ENCODE assay signal across 3 cellular contexts in the genomic region with DNA sequence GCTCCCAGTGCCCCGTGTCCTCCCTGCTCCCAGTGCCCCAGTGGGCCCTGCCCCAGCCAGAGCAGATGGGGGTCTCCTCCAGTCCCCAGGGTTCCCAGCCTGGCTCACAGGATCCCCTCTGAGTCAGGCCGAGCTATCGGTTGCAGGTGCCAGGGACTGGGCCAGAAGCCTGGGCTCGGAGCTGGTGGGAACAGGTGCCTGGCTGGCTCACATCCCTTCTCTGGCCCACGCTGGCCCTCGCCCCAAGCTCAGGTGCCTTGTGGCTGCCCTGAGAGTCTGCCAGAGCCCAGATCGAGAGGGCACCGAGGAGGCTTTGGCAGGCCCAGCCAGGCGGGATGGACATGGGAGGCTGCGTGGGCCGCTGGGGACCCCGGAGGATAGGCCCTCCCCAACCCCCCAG.
TF ChIP-seq lines count a peak whose summit lies in the region.

No MANE protein-coding gene starts in this region.

TF ChIP-seq in A549, 52 proteins besides CTCF, POLR2A, EP300 and RAD21:
- TF ChIP-seq HEYL (CRISPR knock-in tag; IDR thresholded peaks at IDR 0.05) (no peak), EHF (CRISPR knock-in tag; IDR thresholded peaks at IDR 0.05) (no peak), CBX2 (IDR thresholded peaks at IDR 0.05; ENCODE audit: borderline replicate concordance, low read depth) (no peak), CHD2 (IDR thresholded peaks at IDR 0.05; ENCODE audit: low read length, partially characterized antibody) (no peak), CEBPB (IDR thresholded peaks at IDR 0.05) (no peak), HDAC2 (IDR thresholded peaks at IDR 0.05) (no peak), PHF8 (IDR thresholded peaks at IDR 0.05; ENCODE audit: borderline replicate concordance, low read depth) (no peak), RARB (CRISPR knock-in tag; IDR thresholded peaks at IDR 0.05) (no peak), HOXB5 (CRISPR knock-in tag; IDR thresholded peaks at IDR 0.05) (no peak), MAFK (IDR thresholded peaks at IDR 0.05; ENCODE audit: partially characterized antibody) (no peak), GATA3 (IDR thresholded peaks at IDR 0.05; ENCODE audit: borderline replicate concordance) (no peak), BHLHE40 (IDR thresholded peaks at IDR 0.05; ENCODE audit: low read depth, low read length) (no peak)
- TF ChIP-seq, protein P1, sequence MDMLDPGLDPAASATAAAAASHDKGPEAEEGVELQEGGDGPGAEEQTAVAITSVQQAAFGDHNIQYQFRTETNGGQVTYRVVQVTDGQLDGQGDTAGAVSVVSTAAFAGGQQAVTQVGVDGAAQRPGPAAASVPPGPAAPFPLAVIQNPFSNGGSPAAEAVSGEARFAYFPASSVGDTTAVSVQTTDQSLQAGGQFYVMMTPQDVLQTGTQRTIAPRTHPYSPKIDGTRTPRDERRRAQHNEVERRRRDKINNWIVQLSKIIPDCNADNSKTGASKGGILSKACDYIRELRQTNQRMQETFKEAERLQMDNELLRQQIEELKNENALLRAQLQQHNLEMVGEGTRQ (IDR thresholded peaks at IDR 0.05) = no peak
- TF ChIP-seq, protein P2, sequence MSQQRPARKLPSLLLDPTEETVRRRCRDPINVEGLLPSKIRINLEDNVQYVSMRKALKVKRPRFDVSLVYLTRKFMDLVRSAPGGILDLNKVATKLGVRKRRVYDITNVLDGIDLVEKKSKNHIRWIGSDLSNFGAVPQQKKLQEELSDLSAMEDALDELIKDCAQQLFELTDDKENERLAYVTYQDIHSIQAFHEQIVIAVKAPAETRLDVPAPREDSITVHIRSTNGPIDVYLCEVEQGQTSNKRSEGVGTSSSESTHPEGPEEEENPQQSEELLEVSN (IDR thresholded peaks at IDR 0.05; ENCODE audit: borderline replicate concordance, low read depth) = no peak
- TF ChIP-seq, protein P3, sequence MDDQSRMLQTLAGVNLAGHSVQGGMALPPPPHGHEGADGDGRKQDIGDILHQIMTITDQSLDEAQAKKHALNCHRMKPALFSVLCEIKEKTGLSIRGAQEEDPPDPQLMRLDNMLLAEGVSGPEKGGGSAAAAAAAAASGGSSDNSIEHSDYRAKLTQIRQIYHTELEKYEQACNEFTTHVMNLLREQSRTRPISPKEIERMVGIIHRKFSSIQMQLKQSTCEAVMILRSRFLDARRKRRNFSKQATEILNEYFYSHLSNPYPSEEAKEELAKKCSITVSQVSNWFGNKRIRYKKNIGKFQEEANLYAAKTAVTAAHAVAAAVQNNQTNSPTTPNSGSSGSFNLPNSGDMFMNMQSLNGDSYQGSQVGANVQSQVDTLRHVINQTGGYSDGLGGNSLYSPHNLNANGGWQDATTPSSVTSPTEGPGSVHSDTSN (IDR thresholded peaks at IDR 0.05) = no peak
- TF ChIP-seq, protein P4, sequence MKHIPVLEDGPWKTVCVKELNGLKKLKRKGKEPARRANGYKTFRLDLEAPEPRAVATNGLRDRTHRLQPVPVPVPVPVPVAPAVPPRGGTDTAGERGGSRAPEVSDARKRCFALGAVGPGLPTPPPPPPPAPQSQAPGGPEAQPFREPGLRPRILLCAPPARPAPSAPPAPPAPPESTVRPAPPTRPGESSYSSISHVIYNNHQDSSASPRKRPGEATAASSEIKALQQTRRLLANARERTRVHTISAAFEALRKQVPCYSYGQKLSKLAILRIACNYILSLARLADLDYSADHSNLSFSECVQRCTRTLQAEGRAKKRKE (CRISPR knock-in tag; IDR thresholded peaks at IDR 0.05; ENCODE audit: low read depth) = no peak

TF ChIP-seq in Ishikawa, 13 proteins besides CTCF, POLR2A, EP300 and RAD21:
- TF ChIP-seq ZBTB7A (IDR thresholded peaks at IDR 0.05; ENCODE audit: low read depth) (0 out of 2 replicates have a peak, but pooled peaks have one; percentile 7), TEAD4 (IDR thresholded peaks at IDR 0.05) (no peak)

TF ChIP-seq in K562, 482 proteins besides CTCF, POLR2A, EP300 and RAD21:
- TF ChIP-seq, protein P5, sequence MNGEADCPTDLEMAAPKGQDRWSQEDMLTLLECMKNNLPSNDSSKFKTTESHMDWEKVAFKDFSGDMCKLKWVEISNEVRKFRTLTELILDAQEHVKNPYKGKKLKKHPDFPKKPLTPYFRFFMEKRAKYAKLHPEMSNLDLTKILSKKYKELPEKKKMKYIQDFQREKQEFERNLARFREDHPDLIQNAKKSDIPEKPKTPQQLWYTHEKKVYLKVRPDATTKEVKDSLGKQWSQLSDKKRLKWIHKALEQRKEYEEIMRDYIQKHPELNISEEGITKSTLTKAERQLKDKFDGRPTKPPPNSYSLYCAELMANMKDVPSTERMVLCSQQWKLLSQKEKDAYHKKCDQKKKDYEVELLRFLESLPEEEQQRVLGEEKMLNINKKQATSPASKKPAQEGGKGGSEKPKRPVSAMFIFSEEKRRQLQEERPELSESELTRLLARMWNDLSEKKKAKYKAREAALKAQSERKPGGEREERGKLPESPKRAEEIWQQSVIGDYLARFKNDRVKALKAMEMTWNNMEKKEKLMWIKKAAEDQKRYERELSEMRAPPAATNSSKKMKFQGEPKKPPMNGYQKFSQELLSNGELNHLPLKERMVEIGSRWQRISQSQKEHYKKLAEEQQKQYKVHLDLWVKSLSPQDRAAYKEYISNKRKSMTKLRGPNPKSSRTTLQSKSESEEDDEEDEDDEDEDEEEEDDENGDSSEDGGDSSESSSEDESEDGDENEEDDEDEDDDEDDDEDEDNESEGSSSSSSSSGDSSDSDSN (IDR thresholded peaks at IDR 0.05; ENCODE audit: borderline replicate concordance in 1 of 2, low read depth in 2 of 2, low read length in 2 of 2) = peak; percentile 24 to 35; a peak in 3 of 4 replicates
- TF ChIP-seq ZNF311 (CRISPR knock-in tag; IDR thresholded peaks at IDR 0.05) (no peak), TRIM28 (IDR thresholded peaks at IDR 0.05) (no peak)
